In the genomic region with DNA sequence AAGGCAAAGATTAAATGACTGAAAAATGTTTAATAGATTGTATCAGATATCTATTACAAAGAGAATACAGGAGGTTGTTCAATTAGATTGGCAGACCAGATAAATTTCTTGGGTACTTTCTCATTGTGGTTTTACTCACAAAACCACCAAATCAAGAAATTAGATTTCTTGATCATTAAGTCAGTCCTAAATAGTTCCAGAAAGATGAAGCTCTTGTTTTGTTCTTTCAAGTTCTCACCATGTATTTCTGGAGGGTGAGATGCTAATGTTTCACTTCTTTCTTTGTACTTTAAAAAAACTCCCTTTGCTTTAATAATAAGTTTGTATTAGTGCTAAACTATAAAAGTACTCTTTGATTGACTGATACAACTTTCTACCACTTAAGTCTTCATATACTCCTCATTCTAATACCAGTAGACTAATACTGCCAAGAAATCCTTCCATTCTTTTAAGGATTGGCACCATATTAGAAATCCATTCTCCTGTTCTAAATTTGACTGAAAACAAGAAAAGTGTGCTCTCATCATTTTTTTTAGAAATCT, we compare ENCODE assay signal across 18 cellular contexts.
DNase-seq lines count a peak whose midpoint lies in the region; ATAC-seq, FAIRE-seq and TF ChIP-seq lines count a peak whose summit lies in the region.
"Had no signal": no experiment of that assay in that cellular context is flagged by ENCODE, and none has a peak within 500 bp of the region (broad histone marks: within the 10 kb centered on the region; RNA-seq: fewer than 3 reads in every experiment).

No MANE protein-coding gene starts in this region.

- no peak overlapping the region for H3K27ac Mint-ChIP-seq in activated naive CD4-positive, alpha-beta T cell treated with anti-CD3 and anti-CD28 coated beads, Interleukin-2, amount 50 U/mL, for 72 hours
- H3K27ac Mint-ChIP-seq: B cell; CD8-positive, alpha-beta T cell had no signal

- no peaks in the 10 kb centered on the region for H3K79me1 ChIP-seq in mesenchymal stem cell (replicated peaks; ENCODE audit: low read length, poor library complexity, severe bottlenecking)

- H3K36me3 ChIP-seq in mesenchymal stem cell (ENCODE audit: control insufficient read depth in 1 of 2, insufficient read depth in 2 of 2, low read depth in 1 of 2, low read length in 2 of 2) (no peaks in the 10 kb centered on the region), small intestine (ENCODE audit: control insufficient read depth in 2 of 2, insufficient read depth in 2 of 2, low read length in 2 of 2) (no peaks in the 10 kb centered on the region)
- H3K36me3 ChIP-seq: BLaER1 treated with 17β-estradiol and CSF1 and Interleukin-3, amounts not matched to agents 10 nM and 100 nM; HAP-1 had no signal

- no peak for TF ChIP-seq CTCF in 22Rv1 (IDR thresholded peaks at IDR 0.05)
- TF ChIP-seq CTCF in VCaP (conservative IDR thresholded peaks at IDR 0.05), result no peak

- FAIRE-seq in small intestine (lab: Jason Lieb, UNC), result no peak
- FAIRE-seq: GM19239 had no signal

- H4K8ac ChIP-seq in mesenchymal stem cell (ENCODE audit: low read length), result no peak overlapping the region

- H3K27ac ChIP-seq in 22Rv1 (peak overlapping the region; percentile 45), VCaP (peak overlapping the region; percentile 61), mesenchymal stem cell (ENCODE audit: low read length, poor library complexity, severe bottlenecking) (peak overlapping the region; percentile 68), small intestine (ENCODE audit: low read depth in 1 of 2, low read length in 1 of 2) (no peak overlapping the region)
- H3K27ac ChIP-seq: BLaER1 treated with 17β-estradiol and CSF1 and Interleukin-3, amounts not matched to agents 10 nM and 100 nM; GM23248; KMS-11 had no signal

- DNase-seq in mesenchymal stem cell (no peak), small intestine (no peak)
- DNase-seq in activated naive CD4-positive, alpha-beta T cell treated with anti-CD3 and anti-CD28 coated beads, Interleukin-2, amount 50 U/mL, for 72 hours (ENCODE audit: low spot score in 2 of 2), result no peak
- DNase-seq: Calu3; CD8-positive, alpha-beta T cell; DMS79 treated with DMSO at 0.1 percent for 48 hours; GF-D8 had no signal

- no peak overlapping the region for H2AFZ ChIP-seq in mesenchymal stem cell (ENCODE audit: low read depth, low read length)
- H2AFZ ChIP-seq: GM23248 had no signal

- ATAC-seq in GM21786 (IDR thresholded peaks at IDR 0.05; ENCODE audit: unreplicated experiment), result peak; percentile 28
- no peak for ATAC-seq in activated naive CD4-positive, alpha-beta T cell treated with anti-CD3 and anti-CD28 coated beads, Interleukin-2, amount 50 U/mL, for 72 hours
- ATAC-seq in GM21526 (IDR thresholded peaks at IDR 0.05; ENCODE audit: low FRiP score, unreplicated experiment), result no peak
- no peak for ATAC-seq in HG03196 (IDR thresholded peaks at IDR 0.05; ENCODE audit: unreplicated experiment)
- ATAC-seq: CD8-positive, alpha-beta T cell had no signal

- peak overlapping the region; percentile 9 for H3K9ac ChIP-seq in mesenchymal stem cell (ENCODE audit: low read length)
- H3K9ac ChIP-seq: BLaER1 treated with 17β-estradiol and CSF1 and Interleukin-3, amounts not matched to agents 10 nM and 100 nM; GM23248; KMS-11 had no signal

- H4K91ac ChIP-seq in mesenchymal stem cell (ENCODE audit: low read length), result no peak overlapping the region

- H3K9me3 Mint-ChIP-seq in activated naive CD4-positive, alpha-beta T cell treated with anti-CD3 and anti-CD28 coated beads, Interleukin-2, amount 50 U/mL, for 72 hours, result peaks cover 21% of the 10 kb centered on the region in 2 donors

- no peak overlapping the region for H3K18ac ChIP-seq in mesenchymal stem cell (ENCODE audit: low read depth in 1 of 2, low read length in 2 of 2)

- no peak overlapping the region for H3K4me3 ChIP-seq in mesenchymal stem cell (ENCODE audit: insufficient read depth in 1 of 2, low read depth in 1 of 2, low read length in 2 of 2)
- H3K4me3 ChIP-seq in small intestine (ENCODE audit: low read depth in 1 of 2, low read length in 2 of 2), result no peak overlapping the region
- H3K4me3 ChIP-seq: BLaER1 treated with 17β-estradiol and CSF1 and Interleukin-3, amounts not matched to agents 10 nM and 100 nM; GM23248; HAP-1 had no signal

- H3K4ac ChIP-seq in mesenchymal stem cell (ENCODE audit: low read depth in 1 of 2, low read length in 2 of 2), result no peak overlapping the region

- no peak overlapping the region for H3K23ac ChIP-seq in mesenchymal stem cell (ENCODE audit: low read length in 2 of 2)

- H3K36me3 Mint-ChIP-seq in activated naive CD4-positive, alpha-beta T cell treated with anti-CD3 and anti-CD28 coated beads, Interleukin-2, amount 50 U/mL, for 72 hours, result no peaks in the 10 kb centered on the region
- H3K36me3 Mint-ChIP-seq: CD8-positive, alpha-beta T cell had no signal

- H2BK15ac ChIP-seq in mesenchymal stem cell (ENCODE audit: low read depth, poor library complexity, severe bottlenecking), result no peak overlapping the region

- no peak overlapping the region for H3K4me2 ChIP-seq in mesenchymal stem cell (ENCODE audit: low read length, poor library complexity, severe bottlenecking)
- H3K4me2 ChIP-seq: BLaER1 treated with 17β-estradiol and CSF1 and Interleukin-3, amounts not matched to agents 10 nM and 100 nM; KMS-11 had no signal

- no peak overlapping the region for H2BK5ac ChIP-seq in mesenchymal stem cell (ENCODE audit: low read depth, low read length, poor library complexity, severe bottlenecking)

- H3K14ac ChIP-seq in mesenchymal stem cell (ENCODE audit: low read length in 2 of 2), result no peak overlapping the region

- no peaks in the 10 kb centered on the region for H3K9me3 ChIP-seq in mesenchymal stem cell (ENCODE audit: control insufficient read depth, low read length)
- no peaks in the 10 kb centered on the region for H3K9me3 ChIP-seq in small intestine (ENCODE audit: control insufficient read depth, low read depth)
- H3K9me3 ChIP-seq: BLaER1 treated with 17β-estradiol and CSF1 and Interleukin-3, amounts not matched to agents 10 nM and 100 nM; HAP-1 had no signal

- H3K27me3 ChIP-seq in mesenchymal stem cell (ENCODE audit: control insufficient read depth in 1 of 2, insufficient read depth in 1 of 2, low read length in 2 of 2) (no peaks in the 10 kb centered on the region), small intestine (ENCODE audit: control insufficient read depth in 2 of 2, insufficient read depth in 2 of 2, low read length in 2 of 2) (no peaks in the 10 kb centered on the region)
- H3K27me3 ChIP-seq: BLaER1 treated with 17β-estradiol and CSF1 and Interleukin-3, amounts not matched to agents 10 nM and 100 nM had no signal

- H2BK120ac ChIP-seq in mesenchymal stem cell (ENCODE audit: low read depth, low read length), result no peak overlapping the region

- no peak overlapping the region for H2AK5ac ChIP-seq in mesenchymal stem cell (ENCODE audit: low read length, severe bottlenecking)

- H3K4me1 ChIP-seq in mesenchymal stem cell (ENCODE audit: control insufficient read depth, insufficient read depth, low read depth, low read length) (no peaks in the 10 kb centered on the region), small intestine (ENCODE audit: control insufficient read depth in 2 of 2, insufficient read depth in 1 of 2, low read depth in 1 of 2, low read length in 1 of 2) (no peaks in the 10 kb centered on the region)
- H3K4me1 ChIP-seq: BLaER1 treated with 17β-estradiol and CSF1 and Interleukin-3, amounts not matched to agents 10 nM and 100 nM; HAP-1 had no signal

- no peak overlapping the region for H2BK12ac ChIP-seq in mesenchymal stem cell (ENCODE audit: low read length in 2 of 2)

Comparison
In these comparisons a context has a peak if more than half of its experiments do, and no peak if none do; other contexts are left out.
1. H3K27ac ChIP-seq: peak in 22Rv1 (single experiment), VCaP (single experiment) and mesenchymal stem cell (single experiment); none in small intestine (0 of 2).